Comparison of ENCODE assay signal across 2 cellular contexts in genomic region chr1:203338335-203339036, GRCh38.
TF ChIP-seq lines count a peak whose summit lies in the region.

No MANE protein-coding gene starts in this region.

TF ChIP-seq in HCT116, 20 proteins besides CTCF, POLR2A, EP300 and RAD21:
- TF ChIP-seq POLR2AphosphoS5 (IDR thresholded peaks at IDR 0.05; ENCODE audit: low read depth, low read length) (no peak), ZFX (IDR thresholded peaks at IDR 0.05) (no peak), SP1 (IDR thresholded peaks at IDR 0.05; ENCODE audit: low read depth) (no peak), CEBPB (IDR thresholded peaks at IDR 0.05; ENCODE audit: low read depth) (no peak), SRF (IDR thresholded peaks at IDR 0.05; ENCODE audit: low read depth) (no peak), EZH2phosphoT487 (IDR thresholded peaks at IDR 0.05; ENCODE audit: borderline replicate concordance) (no peak)
- TF ChIP-seq, protein P1, sequence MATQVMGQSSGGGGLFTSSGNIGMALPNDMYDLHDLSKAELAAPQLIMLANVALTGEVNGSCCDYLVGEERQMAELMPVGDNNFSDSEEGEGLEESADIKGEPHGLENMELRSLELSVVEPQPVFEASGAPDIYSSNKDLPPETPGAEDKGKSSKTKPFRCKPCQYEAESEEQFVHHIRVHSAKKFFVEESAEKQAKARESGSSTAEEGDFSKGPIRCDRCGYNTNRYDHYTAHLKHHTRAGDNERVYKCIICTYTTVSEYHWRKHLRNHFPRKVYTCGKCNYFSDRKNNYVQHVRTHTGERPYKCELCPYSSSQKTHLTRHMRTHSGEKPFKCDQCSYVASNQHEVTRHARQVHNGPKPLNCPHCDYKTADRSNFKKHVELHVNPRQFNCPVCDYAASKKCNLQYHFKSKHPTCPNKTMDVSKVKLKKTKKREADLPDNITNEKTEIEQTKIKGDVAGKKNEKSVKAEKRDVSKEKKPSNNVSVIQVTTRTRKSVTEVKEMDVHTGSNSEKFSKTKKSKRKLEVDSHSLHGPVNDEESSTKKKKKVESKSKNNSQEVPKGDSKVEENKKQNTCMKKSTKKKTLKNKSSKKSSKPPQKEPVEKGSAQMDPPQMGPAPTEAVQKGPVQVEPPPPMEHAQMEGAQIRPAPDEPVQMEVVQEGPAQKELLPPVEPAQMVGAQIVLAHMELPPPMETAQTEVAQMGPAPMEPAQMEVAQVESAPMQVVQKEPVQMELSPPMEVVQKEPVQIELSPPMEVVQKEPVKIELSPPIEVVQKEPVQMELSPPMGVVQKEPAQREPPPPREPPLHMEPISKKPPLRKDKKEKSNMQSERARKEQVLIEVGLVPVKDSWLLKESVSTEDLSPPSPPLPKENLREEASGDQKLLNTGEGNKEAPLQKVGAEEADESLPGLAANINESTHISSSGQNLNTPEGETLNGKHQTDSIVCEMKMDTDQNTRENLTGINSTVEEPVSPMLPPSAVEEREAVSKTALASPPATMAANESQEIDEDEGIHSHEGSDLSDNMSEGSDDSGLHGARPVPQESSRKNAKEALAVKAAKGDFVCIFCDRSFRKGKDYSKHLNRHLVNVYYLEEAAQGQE (IDR thresholded peaks at IDR 0.05; ENCODE audit: low read depth): no peak
- TF ChIP-seq, protein P2, sequence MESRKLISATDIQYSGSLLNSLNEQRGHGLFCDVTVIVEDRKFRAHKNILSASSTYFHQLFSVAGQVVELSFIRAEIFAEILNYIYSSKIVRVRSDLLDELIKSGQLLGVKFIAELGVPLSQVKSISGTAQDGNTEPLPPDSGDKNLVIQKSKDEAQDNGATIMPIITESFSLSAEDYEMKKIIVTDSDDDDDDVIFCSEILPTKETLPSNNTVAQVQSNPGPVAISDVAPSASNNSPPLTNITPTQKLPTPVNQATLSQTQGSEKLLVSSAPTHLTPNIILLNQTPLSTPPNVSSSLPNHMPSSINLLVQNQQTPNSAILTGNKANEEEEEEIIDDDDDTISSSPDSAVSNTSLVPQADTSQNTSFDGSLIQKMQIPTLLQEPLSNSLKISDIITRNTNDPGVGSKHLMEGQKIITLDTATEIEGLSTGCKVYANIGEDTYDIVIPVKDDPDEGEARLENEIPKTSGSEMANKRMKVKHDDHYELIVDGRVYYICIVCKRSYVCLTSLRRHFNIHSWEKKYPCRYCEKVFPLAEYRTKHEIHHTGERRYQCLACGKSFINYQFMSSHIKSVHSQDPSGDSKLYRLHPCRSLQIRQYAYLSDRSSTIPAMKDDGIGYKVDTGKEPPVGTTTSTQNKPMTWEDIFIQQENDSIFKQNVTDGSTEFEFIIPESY (IDR thresholded peaks at IDR 0.05; ENCODE audit: extremely low read depth, insufficient replicate concordance, low read length): no peak

TF ChIP-seq in endothelial cell of umbilical vein, 7 proteins besides CTCF, POLR2A, EP300 and RAD21:
- TF ChIP-seq, protein P3, sequence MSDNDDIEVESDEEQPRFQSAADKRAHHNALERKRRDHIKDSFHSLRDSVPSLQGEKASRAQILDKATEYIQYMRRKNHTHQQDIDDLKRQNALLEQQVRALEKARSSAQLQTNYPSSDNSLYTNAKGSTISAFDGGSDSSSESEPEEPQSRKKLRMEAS (IDR thresholded peaks at IDR 0.05; ENCODE audit: insufficient read depth, insufficient read length): no peak
- no peak for TF ChIP-seq JUN (IDR thresholded peaks at IDR 0.05; ENCODE audit: borderline replicate concordance, insufficient read depth, insufficient read length, low read depth)
- no peak for TF ChIP-seq EZH2 (IDR thresholded peaks at IDR 0.05; ENCODE audit: borderline replicate concordance, low read depth, low read length, severe bottlenecking)
- TF ChIP-seq POLR2AphosphoS5 (IDR thresholded peaks at IDR 0.05; ENCODE audit: insufficient read depth, low read depth, low read length): no peak
- TF ChIP-seq FOS (IDR thresholded peaks at IDR 0.05; ENCODE audit: borderline replicate concordance, insufficient read depth, low read length): no peak
- TF ChIP-seq GATA2 (IDR thresholded peaks at IDR 0.05; ENCODE audit: insufficient read depth, insufficient read length, low read depth, low read length): no peak
- no peak for TF ChIP-seq MYC (IDR thresholded peaks at IDR 0.05; ENCODE audit: low read depth, low read length)
